Comparison of ENCODE assay signal across 2 cellular contexts in the genomic region with DNA sequence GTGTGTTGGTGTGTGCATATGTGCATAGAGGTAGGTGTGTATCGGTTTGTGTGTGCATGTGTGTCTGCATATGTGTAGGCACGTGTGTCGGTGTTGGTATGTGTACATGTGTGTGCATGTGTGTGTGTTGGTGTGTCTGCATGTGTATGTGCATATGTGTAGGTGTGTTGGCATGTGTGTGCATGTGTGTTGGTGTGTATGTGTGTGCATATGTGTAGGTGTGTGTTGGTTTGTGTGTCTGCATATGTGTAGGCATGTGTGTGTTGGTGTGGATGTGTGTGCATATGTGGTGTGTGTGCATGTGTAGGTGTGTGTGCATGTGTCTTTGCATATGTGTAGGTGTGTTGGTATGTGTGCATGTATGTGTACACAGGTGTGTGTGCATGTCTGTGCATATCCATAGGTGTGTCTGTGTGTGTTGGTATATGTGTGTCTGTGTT.
TF ChIP-seq lines count a peak whose summit lies in the region.

No MANE protein-coding gene starts in this region.

TF ChIP-seq in HEK293, 187 proteins besides CTCF, POLR2A, EP300 and RAD21 (continues in another document):
- TF ChIP-seq, protein P1, sequence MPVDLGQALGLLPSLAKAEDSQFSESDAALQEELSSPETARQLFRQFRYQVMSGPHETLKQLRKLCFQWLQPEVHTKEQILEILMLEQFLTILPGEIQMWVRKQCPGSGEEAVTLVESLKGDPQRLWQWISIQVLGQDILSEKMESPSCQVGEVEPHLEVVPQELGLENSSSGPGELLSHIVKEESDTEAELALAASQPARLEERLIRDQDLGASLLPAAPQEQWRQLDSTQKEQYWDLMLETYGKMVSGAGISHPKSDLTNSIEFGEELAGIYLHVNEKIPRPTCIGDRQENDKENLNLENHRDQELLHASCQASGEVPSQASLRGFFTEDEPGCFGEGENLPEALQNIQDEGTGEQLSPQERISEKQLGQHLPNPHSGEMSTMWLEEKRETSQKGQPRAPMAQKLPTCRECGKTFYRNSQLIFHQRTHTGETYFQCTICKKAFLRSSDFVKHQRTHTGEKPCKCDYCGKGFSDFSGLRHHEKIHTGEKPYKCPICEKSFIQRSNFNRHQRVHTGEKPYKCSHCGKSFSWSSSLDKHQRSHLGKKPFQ (tag by site-specific recombination; IDR thresholded peaks at IDR 0.05) = peak; percentile 92
- TF ChIP-seq SALL2 (tag by site-specific recombination; IDR thresholded peaks at IDR 0.05; ENCODE audit: borderline replicate concordance) (0 out of 2 replicates have a peak, but pooled peaks have one; percentile 51), ZNF610 (tag by site-specific recombination; IDR thresholded peaks at IDR 0.05; ENCODE audit: borderline replicate concordance) (no peak), ZNF473 (tag by site-specific recombination; IDR thresholded peaks at IDR 0.05) (0 out of 2 replicates have a peak, but pooled peaks have one; percentile 53), ZNF621 (tag by site-specific recombination; IDR thresholded peaks at IDR 0.05) (0 out of 2 replicates have a peak, but pooled peaks have one; percentile 43), ZFHX2 (tag by site-specific recombination; conservative IDR thresholded peaks at IDR 0.05) (peak; percentile 80), ZNF2 (tag by site-specific recombination; IDR thresholded peaks at IDR 0.05) (0 out of 2 replicates have a peak, but pooled peaks have one; percentile 47), ZNF776 (tag by site-specific recombination; IDR thresholded peaks at IDR 0.05; ENCODE audit: borderline replicate concordance) (0 out of 2 replicates have a peak, but pooled peaks have one; percentile 5), ZNF571 (tag by site-specific recombination; IDR thresholded peaks at IDR 0.05) (0 out of 2 replicates have a peak, but pooled peaks have one; percentile 47), ZNF133 (tag by site-specific recombination; IDR thresholded peaks at IDR 0.05) (0 out of 2 replicates have a peak, but pooled peaks have one; percentile 6), ZNF747 (tag by site-specific recombination; IDR thresholded peaks at IDR 0.05) (peak; percentile 74; the same call in 1 of the 2 replicates), SCRT2 (tag by site-specific recombination; IDR thresholded peaks at IDR 0.05) (no peak), ZNF501 (tag by site-specific recombination; IDR thresholded peaks at IDR 0.05) (no peak), OSR2 (tag by site-specific recombination; IDR thresholded peaks at IDR 0.05) (no peak), ZNF311 (tag by site-specific recombination; IDR thresholded peaks at IDR 0.05; ENCODE audit: borderline replicate concordance) (peak; percentile 89; the same call in 1 of the 2 replicates), EGR2 (tag by site-specific recombination; IDR thresholded peaks at IDR 0.05; ENCODE audit: low read depth) (peak; percentile 78)
- TF ChIP-seq, protein P2, sequence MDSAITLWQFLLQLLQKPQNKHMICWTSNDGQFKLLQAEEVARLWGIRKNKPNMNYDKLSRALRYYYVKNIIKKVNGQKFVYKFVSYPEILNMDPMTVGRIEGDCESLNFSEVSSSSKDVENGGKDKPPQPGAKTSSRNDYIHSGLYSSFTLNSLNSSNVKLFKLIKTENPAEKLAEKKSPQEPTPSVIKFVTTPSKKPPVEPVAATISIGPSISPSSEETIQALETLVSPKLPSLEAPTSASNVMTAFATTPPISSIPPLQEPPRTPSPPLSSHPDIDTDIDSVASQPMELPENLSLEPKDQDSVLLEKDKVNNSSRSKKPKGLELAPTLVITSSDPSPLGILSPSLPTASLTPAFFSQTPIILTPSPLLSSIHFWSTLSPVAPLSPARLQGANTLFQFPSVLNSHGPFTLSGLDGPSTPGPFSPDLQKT (IDR thresholded peaks at IDR 0.05; ENCODE audit: borderline replicate concordance, low read depth, low read length) = no peak
- TF ChIP-seq, protein P3, sequence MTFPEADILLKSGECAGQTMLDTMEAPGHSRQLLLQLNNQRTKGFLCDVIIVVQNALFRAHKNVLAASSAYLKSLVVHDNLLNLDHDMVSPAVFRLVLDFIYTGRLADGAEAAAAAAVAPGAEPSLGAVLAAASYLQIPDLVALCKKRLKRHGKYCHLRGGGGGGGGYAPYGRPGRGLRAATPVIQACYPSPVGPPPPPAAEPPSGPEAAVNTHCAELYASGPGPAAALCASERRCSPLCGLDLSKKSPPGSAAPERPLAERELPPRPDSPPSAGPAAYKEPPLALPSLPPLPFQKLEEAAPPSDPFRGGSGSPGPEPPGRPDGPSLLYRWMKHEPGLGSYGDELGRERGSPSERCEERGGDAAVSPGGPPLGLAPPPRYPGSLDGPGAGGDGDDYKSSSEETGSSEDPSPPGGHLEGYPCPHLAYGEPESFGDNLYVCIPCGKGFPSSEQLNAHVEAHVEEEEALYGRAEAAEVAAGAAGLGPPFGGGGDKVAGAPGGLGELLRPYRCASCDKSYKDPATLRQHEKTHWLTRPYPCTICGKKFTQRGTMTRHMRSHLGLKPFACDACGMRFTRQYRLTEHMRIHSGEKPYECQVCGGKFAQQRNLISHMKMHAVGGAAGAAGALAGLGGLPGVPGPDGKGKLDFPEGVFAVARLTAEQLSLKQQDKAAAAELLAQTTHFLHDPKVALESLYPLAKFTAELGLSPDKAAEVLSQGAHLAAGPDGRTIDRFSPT (tag by site-specific recombination; IDR thresholded peaks at IDR 0.05) = no peak
- TF ChIP-seq, protein P4, sequence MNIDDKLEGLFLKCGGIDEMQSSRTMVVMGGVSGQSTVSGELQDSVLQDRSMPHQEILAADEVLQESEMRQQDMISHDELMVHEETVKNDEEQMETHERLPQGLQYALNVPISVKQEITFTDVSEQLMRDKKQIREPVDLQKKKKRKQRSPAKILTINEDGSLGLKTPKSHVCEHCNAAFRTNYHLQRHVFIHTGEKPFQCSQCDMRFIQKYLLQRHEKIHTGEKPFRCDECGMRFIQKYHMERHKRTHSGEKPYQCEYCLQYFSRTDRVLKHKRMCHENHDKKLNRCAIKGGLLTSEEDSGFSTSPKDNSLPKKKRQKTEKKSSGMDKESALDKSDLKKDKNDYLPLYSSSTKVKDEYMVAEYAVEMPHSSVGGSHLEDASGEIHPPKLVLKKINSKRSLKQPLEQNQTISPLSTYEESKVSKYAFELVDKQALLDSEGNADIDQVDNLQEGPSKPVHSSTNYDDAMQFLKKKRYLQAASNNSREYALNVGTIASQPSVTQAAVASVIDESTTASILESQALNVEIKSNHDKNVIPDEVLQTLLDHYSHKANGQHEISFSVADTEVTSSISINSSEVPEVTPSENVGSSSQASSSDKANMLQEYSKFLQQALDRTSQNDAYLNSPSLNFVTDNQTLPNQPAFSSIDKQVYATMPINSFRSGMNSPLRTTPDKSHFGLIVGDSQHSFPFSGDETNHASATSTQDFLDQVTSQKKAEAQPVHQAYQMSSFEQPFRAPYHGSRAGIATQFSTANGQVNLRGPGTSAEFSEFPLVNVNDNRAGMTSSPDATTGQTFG (tag by site-specific recombination; IDR thresholded peaks at IDR 0.05; ENCODE audit: borderline replicate concordance) = 0 out of 2 replicates have a peak, but pooled peaks have one; percentile 44
- TF ChIP-seq, protein P5, sequence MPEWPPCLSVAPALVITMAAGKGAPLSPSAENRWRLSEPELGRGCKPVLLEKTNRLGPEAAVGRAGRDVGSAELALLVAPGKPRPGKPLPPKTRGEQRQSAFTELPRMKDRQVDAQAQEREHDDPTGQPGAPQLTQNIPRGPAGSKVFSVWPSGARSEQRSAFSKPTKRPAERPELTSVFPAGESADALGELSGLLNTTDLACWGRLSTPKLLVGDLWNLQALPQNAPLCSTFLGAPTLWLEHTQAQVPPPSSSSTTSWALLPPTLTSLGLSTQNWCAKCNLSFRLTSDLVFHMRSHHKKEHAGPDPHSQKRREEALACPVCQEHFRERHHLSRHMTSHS (tag by site-specific recombination; IDR thresholded peaks at IDR 0.05) = no peak

TF ChIP-seq in IMR-90, 13 proteins besides CTCF, POLR2A, EP300 and RAD21 (continued from another document):
- TF ChIP-seq, protein P6, sequence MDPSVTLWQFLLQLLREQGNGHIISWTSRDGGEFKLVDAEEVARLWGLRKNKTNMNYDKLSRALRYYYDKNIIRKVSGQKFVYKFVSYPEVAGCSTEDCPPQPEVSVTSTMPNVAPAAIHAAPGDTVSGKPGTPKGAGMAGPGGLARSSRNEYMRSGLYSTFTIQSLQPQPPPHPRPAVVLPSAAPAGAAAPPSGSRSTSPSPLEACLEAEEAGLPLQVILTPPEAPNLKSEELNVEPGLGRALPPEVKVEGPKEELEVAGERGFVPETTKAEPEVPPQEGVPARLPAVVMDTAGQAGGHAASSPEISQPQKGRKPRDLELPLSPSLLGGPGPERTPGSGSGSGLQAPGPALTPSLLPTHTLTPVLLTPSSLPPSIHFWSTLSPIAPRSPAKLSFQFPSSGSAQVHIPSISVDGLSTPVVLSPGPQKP (IDR thresholded peaks at IDR 0.05; ENCODE audit: borderline replicate concordance, low read depth, low read length) = no peak
- no peak for TF ChIP-seq CHD1 (IDR thresholded peaks at IDR 0.05; ENCODE audit: low read depth, low read length)
- TF ChIP-seq SMC3 (IDR thresholded peaks at IDR 0.05; ENCODE audit: low read depth, low read length) = no peak
- no peak for TF ChIP-seq NFE2L2 (IDR thresholded peaks at IDR 0.05; ENCODE audit: low read depth, low read length)
- TF ChIP-seq, protein P7, sequence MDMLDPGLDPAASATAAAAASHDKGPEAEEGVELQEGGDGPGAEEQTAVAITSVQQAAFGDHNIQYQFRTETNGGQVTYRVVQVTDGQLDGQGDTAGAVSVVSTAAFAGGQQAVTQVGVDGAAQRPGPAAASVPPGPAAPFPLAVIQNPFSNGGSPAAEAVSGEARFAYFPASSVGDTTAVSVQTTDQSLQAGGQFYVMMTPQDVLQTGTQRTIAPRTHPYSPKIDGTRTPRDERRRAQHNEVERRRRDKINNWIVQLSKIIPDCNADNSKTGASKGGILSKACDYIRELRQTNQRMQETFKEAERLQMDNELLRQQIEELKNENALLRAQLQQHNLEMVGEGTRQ (IDR thresholded peaks at IDR 0.05; ENCODE audit: low read depth, low read length) = no peak
TF ChIP-seq in IMR-90: peak in this region for 0.
